ENCODE assay signal across 17 cellular contexts in the genomic region with DNA sequence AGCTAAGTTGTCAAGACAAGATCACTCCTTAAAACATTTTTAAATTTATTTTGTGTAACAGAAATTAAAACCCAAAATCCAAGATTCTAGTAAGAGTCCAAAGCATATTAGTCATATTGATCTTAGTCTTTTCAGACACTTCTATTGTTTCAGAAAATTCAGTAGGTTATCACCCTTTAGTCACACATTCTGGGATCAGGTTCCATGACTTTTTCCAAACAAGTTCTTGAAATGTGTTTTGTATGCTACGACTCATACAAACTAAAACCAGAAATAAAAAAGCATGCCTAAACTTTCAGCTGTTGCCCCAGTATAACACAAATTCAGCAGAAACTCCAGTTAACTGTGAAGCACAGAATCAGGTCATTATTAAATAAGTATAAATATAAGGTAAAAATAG. TPM values are rescaled to one million over a fixed set of nuclear protein-coding genes. Genes with fewer than 3 reads are reported as not detected.
"Had no signal": no experiment of that assay in that cellular context is flagged by ENCODE, and none has a peak within 500 bp of the region (broad histone marks: within the 10 kb centered on the region; RNA-seq: fewer than 3 reads in every experiment).

No MANE protein-coding gene starts in this region.

- ATAC-seq: gastrocnemius medialis, heart left ventricle, left colon, lower lobe of right lung, psoas muscle, right lobe of liver had no signal

- H3K9me3 ChIP-seq: gastrocnemius medialis, right lobe of liver, tibial artery, uterus had no signal

- H3K4me3 ChIP-seq: gastrocnemius medialis, heart left ventricle, lower lobe of right lung, psoas muscle, right lobe of liver, tibial artery, uterus had no signal

- DNase-seq: activated CD4-positive, alpha-beta T cell treated with anti-CD3 and anti-CD28 coated beads, Interleukin-2, amount 10 ng/mL, durations not matched to agents 7 days and 5 days; activated CD8-positive, alpha-beta memory T cell treated with anti-CD3 and anti-CD28 coated beads, Interleukin-2, amount 50 U/mL, for 48 hours; activated gamma-delta T cell treated with Interleukin-2 at 50 U/mL for 16 hours; activated naive CD8-positive, alpha-beta T cell treated with anti-CD3 and anti-CD28 coated beads for 36 hours; dermis blood vessel endothelial cell; erythroblast; gastrocnemius medialis; heart left ventricle; immature natural killer cell; left colon; lower lobe of right lung; nephron progenitor cell; psoas muscle; right lobe of liver; stimulated activated naive CD4-positive, alpha-beta T cell; tibial artery; uterus had no signal

- H3K4me1 ChIP-seq: gastrocnemius medialis, lower lobe of right lung, psoas muscle, right lobe of liver, uterus had no signal

- H3K27ac ChIP-seq: gastrocnemius medialis, heart left ventricle, lower lobe of right lung, psoas muscle, right lobe of liver, tibial artery, uterus had no signal

- H3K27me3 ChIP-seq: gastrocnemius medialis, heart left ventricle, right lobe of liver, tibial artery, uterus had no signal

- H3K36me3 ChIP-seq: gastrocnemius medialis, heart left ventricle, lower lobe of right lung, right lobe of liver, tibial artery, uterus had no signal

RNA-seq across cellular contexts. Expression of a gene that starts 10.7 kb away (rescaled TPM):
- total RNA-seq: activated CD4-positive, alpha-beta T cell treated with anti-CD3 and anti-CD28 coated beads, Interleukin-2, amount 10 ng/mL, durations not matched to agents 7 days and 5 days; activated naive CD8-positive, alpha-beta T cell treated with anti-CD3 and anti-CD28 coated beads for 36 hours had no signal
- polyA plus RNA-seq: immature natural killer cell had no signal
